In genomic region chr7:36507868-36508440, GRCh38 we compare ENCODE assay signal across 20 cellular contexts.
"Had no signal": no experiment of that assay in that cellular context is flagged by ENCODE, and none has a peak within 500 bp of the region (broad histone marks: within the 10 kb centered on the region; RNA-seq: fewer than 3 reads in every experiment).

No MANE protein-coding gene starts in this region.

- H3K27me3 Mint-ChIP-seq: activated CD8-positive, alpha-beta T cell treated with anti-CD3 and anti-CD28 coated beads for 36 hours; activated naive CD4-positive, alpha-beta T cell treated with anti-CD3 and anti-CD28 coated beads, Interleukin-2, amount 50 U/mL, for 24 hours; activated naive CD8-positive, alpha-beta T cell treated with anti-CD3 and anti-CD28 coated beads, Interleukin-2, amount 50 U/mL, for 24 hours; stimulated activated naive B cell treated with anti-CD40 and anti-IgM and Interleukin-4, amounts not matched to agents 10 μg/mL and 1 μg/mL and 100 μg/mL, for 72 hours had no signal

- H3K9me3 ChIP-seq: pancreas, stomach, thyroid gland had no signal

- DNase-seq: activated CD4-positive, alpha-beta T cell treated with anti-CD3 and anti-CD28 coated beads, Interleukin-2, amount 10 ng/mL, durations not matched to agents 24 days and 14 days; activated CD8-positive, alpha-beta T cell treated with anti-CD3 and anti-CD28 coated beads for 36 hours; activated naive CD8-positive, alpha-beta T cell treated with anti-CD3 and anti-CD28 coated beads, Interleukin-2, amount 50 U/mL, for 24 hours; activated T-cell treated with anti-CD3 and anti-CD28 coated beads, Interleukin-2, amount 50 U/mL, for 48 hours; amygdala; effector memory CD4-positive, alpha-beta T cell; erythroblast; hippocampal formation; pancreas; right cardiac atrium; stimulated activated CD4-positive, alpha-beta T cell treated with anti-CD3 and anti-CD28 coated beads, Interleukin-15, amount 100 ng/mL, for 24 hours; stimulated activated CD4-positive, alpha-beta T cell treated with anti-CD3 and anti-CD28 coated beads, Interleukin-2, amount 100 ng/mL, for 24 hours; stimulated activated naive B cell treated with anti-CD40 and anti-IgM and Interleukin-4, amounts not matched to agents 10 μg/mL and 1 μg/mL and 100 μg/mL, for 72 hours; stomach; thyroid gland; upper lobe of left lung had no signal

- ATAC-seq: activated CD4-positive, CD25-positive, alpha-beta regulatory T cell treated with anti-CD3 and anti-CD28 coated beads, Interleukin-2, amount 50 U/mL, for 24 hours; activated CD8-positive, alpha-beta T cell treated with anti-CD3 and anti-CD28 coated beads for 36 hours; activated naive CD8-positive, alpha-beta T cell treated with anti-CD3 and anti-CD28 coated beads, Interleukin-2, amount 50 U/mL, for 24 hours; pancreas; right cardiac atrium; stimulated activated naive B cell treated with anti-CD40 and anti-IgM and Interleukin-4, amounts not matched to agents 10 μg/mL and 1 μg/mL and 100 μg/mL, for 72 hours had no signal

- H3K27me3 ChIP-seq: pancreas, stomach, thyroid gland, upper lobe of left lung had no signal

- H3K9me3 Mint-ChIP-seq: activated naive CD4-positive, alpha-beta T cell treated with anti-CD3 and anti-CD28 coated beads, Interleukin-2, amount 50 U/mL, for 24 hours had no signal

- H3K4me3 Mint-ChIP-seq: activated CD4-positive, alpha-beta T cell treated with anti-CD3 and anti-CD28 coated beads, Interleukin-2, amount 10 ng/mL, durations not matched to agents 24 days and 14 days; activated CD8-positive, alpha-beta T cell treated with anti-CD3 and anti-CD28 coated beads for 36 hours; activated naive CD4-positive, alpha-beta T cell treated with anti-CD3 and anti-CD28 coated beads, Interleukin-2, amount 50 U/mL, for 24 hours; activated naive CD8-positive, alpha-beta T cell treated with anti-CD3 and anti-CD28 coated beads, Interleukin-2, amount 50 U/mL, for 24 hours; nephron; stimulated activated naive B cell treated with anti-CD40 and anti-IgM and Interleukin-4, amounts not matched to agents 10 μg/mL and 1 μg/mL and 100 μg/mL, for 72 hours had no signal

- H3K4me3 ChIP-seq: pancreas, stomach, thyroid gland, upper lobe of left lung had no signal

- H3K36me3 ChIP-seq: pancreas, stomach, thyroid gland, upper lobe of left lung had no signal

- H3K4me1 ChIP-seq: pancreas, stomach, thyroid gland, upper lobe of left lung had no signal

- H3K27ac ChIP-seq: pancreas, stomach, thyroid gland, upper lobe of left lung had no signal

- H3K27ac Mint-ChIP-seq: activated CD4-positive, alpha-beta T cell treated with anti-CD3 and anti-CD28 coated beads, Interleukin-2, amount 10 ng/mL, durations not matched to agents 24 days and 14 days; activated CD8-positive, alpha-beta T cell treated with anti-CD3 and anti-CD28 coated beads for 36 hours; activated naive CD4-positive, alpha-beta T cell treated with anti-CD3 and anti-CD28 coated beads, Interleukin-2, amount 50 U/mL, for 24 hours; activated naive CD8-positive, alpha-beta T cell treated with anti-CD3 and anti-CD28 coated beads, Interleukin-2, amount 50 U/mL, for 24 hours; activated T-helper 2 cell treated with anti-CD3 and anti-CD28 coated beads, Interferon-gamma antibody, Interleukin-2, Interleukin-4, amounts not matched to agents 10 μg/mL and 5 μg/mL and 100 μg/mL, durations not matched to agents 14 hours and 24 hours and 36 hours; nephron had no signal

- H3K36me3 Mint-ChIP-seq: activated naive CD4-positive, alpha-beta T cell treated with anti-CD3 and anti-CD28 coated beads, Interleukin-2, amount 50 U/mL, for 24 hours; stimulated activated naive B cell treated with anti-CD40 and anti-IgM and Interleukin-4, amounts not matched to agents 10 μg/mL and 1 μg/mL and 100 μg/mL, for 72 hours had no signal

- H3K4me1 Mint-ChIP-seq: activated CD4-positive, alpha-beta T cell treated with anti-CD3 and anti-CD28 coated beads, Interleukin-2, amount 10 ng/mL, durations not matched to agents 24 days and 14 days; activated naive CD4-positive, alpha-beta T cell treated with anti-CD3 and anti-CD28 coated beads, Interleukin-2, amount 50 U/mL, for 24 hours; activated naive CD8-positive, alpha-beta T cell treated with anti-CD3 and anti-CD28 coated beads, Interleukin-2, amount 50 U/mL, for 24 hours; stimulated activated naive B cell treated with anti-CD40 and anti-IgM and Interleukin-4, amounts not matched to agents 10 μg/mL and 1 μg/mL and 100 μg/mL, for 72 hours had no signal
